Comparison of ENCODE assay signal across 25 cellular contexts in the genomic region with DNA sequence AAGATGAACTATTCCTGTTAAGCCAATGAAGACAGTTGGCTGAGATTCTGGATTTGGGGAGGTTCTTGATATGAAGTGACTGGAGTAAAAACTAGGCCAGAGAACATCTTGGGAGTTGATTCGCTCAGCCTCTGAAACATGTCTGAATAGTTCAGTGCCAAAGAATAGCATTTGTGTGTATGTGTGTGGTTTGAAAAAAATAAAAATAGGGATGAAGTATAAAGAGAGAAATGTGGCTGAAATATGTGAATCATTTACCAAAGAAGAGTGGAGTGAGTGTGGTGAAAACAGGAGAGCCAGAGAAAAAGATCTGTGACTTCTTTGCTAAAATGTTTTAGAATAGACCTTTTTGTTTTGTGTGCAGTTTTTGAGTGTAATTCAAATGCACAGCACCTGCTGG. TPM values are rescaled to one million over a fixed set of nuclear protein-coding genes. Genes with fewer than 3 reads are reported as not detected.
"Had no signal": no experiment of that assay in that cellular context is flagged by ENCODE, and none has a peak within 500 bp of the region (broad histone marks: within the 10 kb centered on the region; RNA-seq: fewer than 3 reads in every experiment).

No MANE protein-coding gene starts in this region.

- H3K27ac ChIP-seq: breast epithelium, gastrocnemius medialis, neutrophil, ovary, psoas muscle, skin epidermis, stomach, suprapubic skin, transverse colon had no signal

- H3K9me3 Mint-ChIP-seq: activated naive CD4-positive, alpha-beta T cell treated with anti-CD3 and anti-CD28 coated beads, Interleukin-2, amount 50 U/mL, for 72 hours; central memory CD8-positive, alpha-beta T cell; nephron had no signal

- H3K36me3 ChIP-seq: ovary had no signal

- DNase-seq: activated CD8-positive, alpha-beta memory T cell treated with anti-CD3 and anti-CD28 coated beads for 24 hours; activated gamma-delta T cell; effector memory CD4-positive, alpha-beta T cell; gastrocnemius medialis; hypothalamus; left ventricle myocardium superior; mammary epithelial cell; ovary; psoas muscle; right cardiac atrium; stimulated activated CD4-positive, alpha-beta T cell treated with anti-CD3 and anti-CD28 coated beads, Interleukin-1b, Interleukin-23, amount 100 ng/mL, for 48 hours; stomach; transverse colon had no signal

- H3K4me3 ChIP-seq: breast epithelium, gastrocnemius medialis, ovary, psoas muscle, skin epidermis, stomach, suprapubic skin, transverse colon had no signal

- H3K27ac Mint-ChIP-seq: nephron had no signal

- H3K27me3 ChIP-seq: breast epithelium, gastrocnemius medialis, neutrophil, ovary, stomach, suprapubic skin, transverse colon had no signal

- H3K4me3 Mint-ChIP-seq: central memory CD8-positive, alpha-beta T cell; nephron had no signal

- H3K4me1 ChIP-seq: breast epithelium had no signal

- H3K27me3 Mint-ChIP-seq: central memory CD8-positive, alpha-beta T cell had no signal

- ATAC-seq: activated CD4-positive, CD25-positive, alpha-beta regulatory T cell treated with anti-CD3 and anti-CD28 coated beads, Interleukin-2, amount 50 U/mL, for 24 hours; activated naive CD4-positive, alpha-beta T cell treated with anti-CD3 and anti-CD28 coated beads, Interleukin-2, amount 50 U/mL, for 72 hours; esophagus mucosa; gastrocnemius medialis; left ventricle myocardium superior; psoas muscle; right cardiac atrium had no signal

- H3K9me3 ChIP-seq: breast epithelium, gastrocnemius medialis, neutrophil, ovary, psoas muscle, stomach, suprapubic skin, transverse colon had no signal

RNA-seq across cellular contexts. Expression of gene EXOC1L, which starts 49.1 kb away (rescaled TPM):
- total RNA-seq: activated naive CD4-positive, alpha-beta T cell treated with anti-CD3 and anti-CD28 coated beads, Interleukin-2, amount 50 U/mL, for 72 hours; breast epithelium; dermis microvascular lymphatic vessel endothelial cell; endothelial cell of umbilical vein; esophagus mucosa; gastrocnemius medialis; left ventricle myocardium superior; mammary epithelial cell; ovary; psoas muscle; right cardiac atrium; suprapubic skin; T-helper 2 cell treated with Interferon-gamma antibody and Interleukin-4, amounts not matched to agents 100 ng/mL and 5 ng/mL, for 36 hours; transverse colon had no signal
- polyA plus RNA-seq: endothelial cell of umbilical vein, mammary epithelial cell, ovary, psoas muscle, stomach had no signal
